Comparison of ENCODE assay signal across 9 cellular contexts in the genomic region with DNA sequence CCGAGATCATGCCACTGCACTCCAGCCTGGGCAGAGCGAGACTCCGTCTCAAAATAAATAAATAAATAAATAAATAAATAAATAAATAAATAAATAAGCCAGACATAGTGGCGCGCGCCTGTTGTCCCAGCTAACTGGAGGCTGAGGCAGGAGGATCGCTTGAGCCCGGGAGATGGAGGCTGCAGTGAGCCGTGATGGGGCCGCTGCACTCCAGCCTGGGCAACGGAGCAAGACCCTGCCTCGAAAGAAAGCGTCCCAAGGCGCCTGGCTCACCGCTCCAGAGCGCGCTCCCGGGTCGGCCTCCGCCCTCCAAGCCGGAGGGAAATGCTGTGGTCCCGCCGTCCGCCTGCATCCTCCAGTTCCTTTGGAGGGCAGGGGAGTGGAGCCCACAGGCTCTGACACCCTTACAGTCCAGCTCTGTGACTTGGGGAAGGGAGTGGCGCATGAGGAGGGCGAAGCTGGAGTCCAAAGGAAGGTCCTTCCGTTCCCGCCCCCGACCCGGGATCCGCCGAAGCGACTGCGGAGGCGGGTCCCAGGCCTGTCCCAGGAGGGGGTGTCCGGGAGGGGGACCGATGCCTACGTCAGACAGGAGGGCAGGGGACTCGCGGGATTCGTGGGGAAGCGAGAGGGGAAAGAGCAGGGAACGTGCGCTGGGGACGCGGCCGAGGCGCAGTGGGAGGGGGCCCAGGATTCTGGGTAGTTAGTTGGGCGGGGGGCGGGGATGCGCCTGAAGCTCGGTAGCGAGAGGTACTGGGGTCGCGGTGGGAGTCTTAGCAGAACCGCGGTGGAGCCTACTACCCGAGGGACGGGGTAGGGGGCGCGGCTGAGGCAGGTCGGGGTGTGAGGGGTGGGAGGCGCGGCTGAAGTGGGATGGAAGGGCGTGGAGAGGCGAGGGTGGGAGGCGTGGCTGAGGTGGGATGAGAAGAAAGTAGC. TPM values are rescaled to one million over a fixed set of nuclear protein-coding genes. Genes with fewer than 3 reads are reported as not detected.
DNase-seq lines count a peak whose midpoint lies in the region; ATAC-seq and TF ChIP-seq lines count a peak whose summit lies in the region.
"Had no signal": no experiment of that assay in that cellular context is flagged by ENCODE, and none has a peak within 500 bp of the region (broad histone marks: within the 10 kb centered on the region; RNA-seq: fewer than 3 reads in every experiment).

No MANE protein-coding gene starts in this region.

- H3K4me1 ChIP-seq in Peyer's patch (peaks cover 0 to 12% (median 5%) of the 10 kb centered on the region in 4 donors), esophagus squamous epithelium (peaks cover 4 to 23% (median 14%) of the 10 kb centered on the region in 3 donors)

- no peaks in the 10 kb centered on the region for H3K36me3 Mint-ChIP-seq in nephron (ENCODE audit: low read depth)

- peaks cover 16% of the 10 kb centered on the region for H3K4me1 Mint-ChIP-seq in nephron

- WGBS in esophagus squamous epithelium, 2 donors = 14 to 33% methylated on average over 13 to 23 of the region's 67 CpGs

- TF ChIP-seq POLR2A in Peyer's patch (IDR thresholded peaks at IDR 0.05) (no peak), esophagus squamous epithelium (IDR thresholded peaks at IDR 0.05) (no peak)

- intact Hi-C loops in esophagus squamous epithelium (cut with DNase I) = no loop called here

- DNase-seq in NCI-H1417 (lab: John Stamatoyannopoulos, UW) (peak in 2 of 3 experiments; percentile 46 to 51), NCI-H1417 treated with DMSO at 0.1 percent for 48 hours (lab: John Stamatoyannopoulos, UW) (no peak), Peyer's patch (no peak), esophagus squamous epithelium (lab: John Stamatoyannopoulos, UW) (no peak), NCI-H446 (lab: John Stamatoyannopoulos, UW) (no peak), medulla oblongata (ENCODE audit: extremely low spot score) (no peak)

- TF ChIP-seq CTCF in Peyer's patch (IDR thresholded peaks at IDR 0.05) (no peak), esophagus squamous epithelium (IDR thresholded peaks at IDR 0.05) (no peak), nephron (IDR thresholded peaks at IDR 0.05; ENCODE audit: unreplicated experiment in 3 of 3) (no peak)

- peak overlapping the region; percentile 26 to 73 (median 58) for H3K27ac ChIP-seq in Peyer's patch
- peak overlapping the region; percentile 31 to 84 (median 74) for H3K27ac ChIP-seq in esophagus squamous epithelium
- H3K27ac ChIP-seq: C4-2B had no signal

- H3K27ac Mint-ChIP-seq in nephron = peak overlapping the region in 1 of 3 experiments; percentile 26

- no peaks in the 10 kb centered on the region for H3K9me3 ChIP-seq in Peyer's patch
- no peaks in the 10 kb centered on the region for H3K9me3 ChIP-seq in esophagus squamous epithelium

- H3K36me3 ChIP-seq in Peyer's patch = no peaks in the 10 kb centered on the region
- no peaks in the 10 kb centered on the region for H3K36me3 ChIP-seq in esophagus squamous epithelium

- peak overlapping the region; percentile 75 to 83 (median 79) for H3K4me3 Mint-ChIP-seq in nephron

- H3K27me3 Mint-ChIP-seq in nephron (ENCODE audit: low read depth) = peaks cover 4% of the 10 kb centered on the region

- no peaks in the 10 kb centered on the region for H3K9me3 Mint-ChIP-seq in nephron

- H3K27me3 ChIP-seq in Peyer's patch (no peaks in the 10 kb centered on the region), esophagus squamous epithelium (peaks cover 0 to 14% (median 0%) of the 10 kb centered on the region in 4 donors)

- no peak for ATAC-seq in HG03342 (IDR thresholded peaks at IDR 0.05; ENCODE audit: unreplicated experiment)

- H3K4me3 ChIP-seq in Peyer's patch (peak overlapping the region; percentile 10 to 51 (median 48)), esophagus squamous epithelium (peak overlapping the region; percentile 32 to 71 (median 55))

RNA-seq across cellular contexts. Expression of a gene that starts 8.4 kb away (rescaled TPM):
- total RNA-seq in Peyer's patch (10 to 100 TPM in 2 of 4 donors, 1 to 10 TPM in 2; 3.9 to 19.0 (median 7.7) TPM), esophagus squamous epithelium (1 to 10 TPM; 1.7 to 8.4 (median 2.5) TPM)

RNA-seq across cellular contexts. Expression of a gene that starts 26.1 kb away (rescaled TPM):
- total RNA-seq in Peyer's patch = 100 to 1,000 TPM; 574 to 927 (median 633) TPM
- 100 to 1,000 TPM; 360 to 590 (median 461) TPM for total RNA-seq in esophagus squamous epithelium

RNA-seq across cellular contexts. Expression of a gene that starts 53.7 kb away (rescaled TPM):
- total RNA-seq in Peyer's patch (100 to 1,000 TPM in 1 of 4 donors, 10 to 100 TPM in 3; 49.0 to 109 (median 79.3) TPM), esophagus squamous epithelium (1 to 10 TPM in 3 of 4 donors, under 1 TPM in 1; 0.56 to 5.1 (median 1.5) TPM)

Comparison
In these comparisons a context has a peak if more than half of its experiments do, and no peak if none do; other contexts are left out.
1. DNase-seq: peak in NCI-H1417 (2 of 3); none in NCI-H1417 treated with DMSO at 0.1 percent for 48 hours (single experiment), Peyer's patch (0 of 3), esophagus squamous epithelium (single experiment), NCI-H446 (0 of 2) and medulla oblongata (single experiment).
2. RNA of a gene that starts 53.7 kb away (total RNA-seq): 49.0 to 109 TPM in Peyer's patch; 0.56 to 5.1 TPM in esophagus squamous epithelium; every median in the first group is over 4 times any median in the second.